ENCODE assay signal across 26 cellular contexts in genomic region chr9:16277471-16277870, GRCh38.
"Had no signal": no experiment of that assay in that cellular context is flagged by ENCODE, and none has a peak within 500 bp of the region (broad histone marks: within the 10 kb centered on the region; RNA-seq: fewer than 3 reads in every experiment).

No MANE protein-coding gene starts in this region.

- H3K4me1 Mint-ChIP-seq: activated CD8-positive, alpha-beta memory T cell treated with anti-CD3 and anti-CD28 coated beads, Interleukin-2, amount 10 ng/mL, durations not matched to agents 7 days and 5 days; activated naive CD4-positive, alpha-beta T cell treated with anti-CD3 and anti-CD28 coated beads, Interleukin-2, amount 50 U/mL, for 24 hours; activated naive CD8-positive, alpha-beta T cell treated with anti-CD3 and anti-CD28 coated beads, Interleukin-2, amount 50 U/mL, for 24 hours had no signal

- H3K36me3 Mint-ChIP-seq: activated CD8-positive, alpha-beta memory T cell treated with anti-CD3 and anti-CD28 coated beads, Interleukin-2, amount 10 ng/mL, durations not matched to agents 7 days and 5 days; activated naive CD4-positive, alpha-beta T cell treated with anti-CD3 and anti-CD28 coated beads, Interleukin-2, amount 50 U/mL, for 24 hours had no signal

- H3K9me3 Mint-ChIP-seq: activated naive CD4-positive, alpha-beta T cell treated with anti-CD3 and anti-CD28 coated beads, Interleukin-2, amount 50 U/mL, for 24 hours; activated naive CD8-positive, alpha-beta T cell treated with anti-CD3 and anti-CD28 coated beads, Interleukin-2, amount 50 U/mL, for 24 hours; activated T-helper 1 cell treated with anti-CD3 and anti-CD28 coated beads, Interleukin-12 subunit alpha, Interleukin-12 subunit beta, Interleukin-2, Interleukin-4 antibody, amounts not matched to agents 30 ng/mL and 10 ng/mL and 1 ng/mL, durations not matched to agents 14 hours and 24 hours and 36 hours; T-helper 1 cell treated with Interleukin-12 subunit alpha and Interleukin-12 subunit beta and Interleukin-4 antibody, amounts not matched to agents 30 μg/mL and 1 μg/mL, for 36 hours had no signal

- DNase-seq: activated CD4-positive, alpha-beta T cell treated with anti-CD3 and anti-CD28 coated beads for 4 hours; activated CD4-positive, alpha-beta T cell treated with anti-CD3 and anti-CD28 coated beads, Interleukin-2, amount 50 U/mL, for 4 hours; activated CD8-positive, alpha-beta memory T cell treated with anti-CD3 and anti-CD28 coated beads, Interleukin-2, amount 10 ng/mL, durations not matched to agents 7 days and 5 days; activated effector memory CD4-positive, alpha-beta T cell treated with Interleukin-2 at 50 U/mL for 16 hours; activated naive CD4-positive, alpha-beta T cell; activated naive CD8-positive, alpha-beta T cell treated with anti-CD3 and anti-CD28 coated beads, Interleukin-2, amount 50 U/mL, for 24 hours; activated T-cell treated with anti-CD3 and anti-CD28 coated beads, Interleukin-2, amount 50 U/mL, for 24 hours; amniotic stem cell; brain microvascular endothelial cell; Karpas-422; MM.1S; NCI-H2029; NCI-H2107; NCI-H345; NCI-H510A; NCI-H526 treated with DMSO at 0.1 percent for 48 hours; NCI-H82; NK-92 treated with Interleukin-12 subunit alpha and Interleukin-12 subunit beta, amount 100 ng/mL, for 24 hours; OCI-M1; Right ventricle myocardium superior had no signal

- H3K9me3 ChIP-seq: SJSA1 had no signal

- H3K4me3 Mint-ChIP-seq: activated CD8-positive, alpha-beta memory T cell treated with anti-CD3 and anti-CD28 coated beads, Interleukin-2, amount 10 ng/mL, durations not matched to agents 7 days and 5 days; activated naive CD4-positive, alpha-beta T cell treated with anti-CD3 and anti-CD28 coated beads, Interleukin-2, amount 50 U/mL, for 24 hours; activated naive CD8-positive, alpha-beta T cell treated with anti-CD3 and anti-CD28 coated beads, Interleukin-2, amount 50 U/mL, for 24 hours; activated T-cell treated with anti-CD3 and anti-CD28 coated beads, Interleukin-2, amount 50 U/mL, for 24 hours; activated T-helper 1 cell treated with anti-CD3 and anti-CD28 coated beads, Interleukin-12 subunit alpha, Interleukin-12 subunit beta, Interleukin-2, Interleukin-4 antibody, amounts not matched to agents 30 ng/mL and 10 ng/mL and 1 ng/mL, durations not matched to agents 14 hours and 24 hours and 36 hours; T-helper 1 cell treated with Interleukin-12 subunit alpha and Interleukin-12 subunit beta and Interleukin-4 antibody, amounts not matched to agents 30 μg/mL and 1 μg/mL, for 36 hours had no signal

- H3K27me3 Mint-ChIP-seq: activated CD8-positive, alpha-beta memory T cell treated with anti-CD3 and anti-CD28 coated beads, Interleukin-2, amount 10 ng/mL, durations not matched to agents 7 days and 5 days; activated naive CD4-positive, alpha-beta T cell treated with anti-CD3 and anti-CD28 coated beads, Interleukin-2, amount 50 U/mL, for 24 hours; activated naive CD8-positive, alpha-beta T cell treated with anti-CD3 and anti-CD28 coated beads, Interleukin-2, amount 50 U/mL, for 24 hours; activated T-cell treated with anti-CD3 and anti-CD28 coated beads, Interleukin-2, amount 50 U/mL, for 24 hours had no signal

- H3K27ac Mint-ChIP-seq: activated CD8-positive, alpha-beta memory T cell treated with anti-CD3 and anti-CD28 coated beads, Interleukin-2, amount 10 ng/mL, durations not matched to agents 7 days and 5 days; activated naive CD4-positive, alpha-beta T cell treated with anti-CD3 and anti-CD28 coated beads, Interleukin-2, amount 50 U/mL, for 24 hours; activated naive CD8-positive, alpha-beta T cell treated with anti-CD3 and anti-CD28 coated beads, Interleukin-2, amount 50 U/mL, for 24 hours; activated T-cell treated with anti-CD3 and anti-CD28 coated beads, Interleukin-2, amount 50 U/mL, for 24 hours; activated T-helper 1 cell treated with anti-CD3 and anti-CD28 coated beads, Interleukin-12 subunit alpha, Interleukin-12 subunit beta, Interleukin-2, Interleukin-4 antibody, amounts not matched to agents 30 ng/mL and 10 ng/mL and 1 ng/mL, durations not matched to agents 14 hours and 24 hours and 36 hours; T-helper 1 cell treated with Interleukin-12 subunit alpha and Interleukin-12 subunit beta and Interleukin-4 antibody, amounts not matched to agents 30 μg/mL and 1 μg/mL, for 36 hours had no signal

- H3K27ac ChIP-seq: brain microvascular endothelial cell, cardiac muscle cell, RWPE1, SJSA1 had no signal

- H3K27me3 ChIP-seq: brain microvascular endothelial cell, cardiac muscle cell, SJSA1 had no signal

- H3K4me3 ChIP-seq: cardiac muscle cell, SJSA1 had no signal

- H3K36me3 ChIP-seq: brain microvascular endothelial cell, cardiac muscle cell, SJSA1 had no signal
